9 cellular contexts compared by ENCODE assay signal in the genomic region with DNA sequence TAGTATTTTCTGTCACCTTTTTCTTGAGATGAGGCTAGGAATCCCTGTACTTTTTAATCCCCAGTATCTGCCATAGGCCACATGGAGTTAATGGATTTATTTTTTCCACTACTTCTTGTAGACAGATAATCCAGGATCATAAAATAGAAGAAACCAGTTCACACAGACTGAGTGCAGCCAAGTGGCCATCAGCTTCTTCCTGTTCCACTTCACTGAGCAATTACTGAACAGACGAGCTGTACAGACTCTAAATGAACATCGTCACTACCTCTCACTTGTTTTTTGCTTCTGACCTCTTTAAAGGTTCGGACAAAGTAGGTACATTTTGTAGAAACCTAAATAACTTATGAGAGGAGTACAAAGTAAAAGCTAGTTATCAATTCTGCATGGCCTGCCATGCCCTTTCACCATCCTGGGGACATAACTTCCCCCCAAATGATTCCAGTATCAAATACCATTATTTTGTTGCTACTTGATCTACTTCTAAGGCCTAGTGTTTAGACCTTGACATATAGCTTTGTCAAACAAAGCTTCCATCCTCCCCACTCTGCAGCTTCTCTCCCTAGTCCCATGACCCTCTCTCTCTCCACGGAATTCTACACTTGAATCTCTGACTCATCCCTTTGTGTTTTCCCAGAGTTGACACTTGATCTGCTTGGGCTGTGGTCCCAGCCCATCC. TPM values are rescaled to one million over a fixed set of nuclear protein-coding genes. Genes with fewer than 3 reads are reported as not detected.
DNase-seq lines count a peak whose midpoint lies in the region; ATAC-seq and TF ChIP-seq lines count a peak whose summit lies in the region.
"Had no signal": no experiment of that assay in that cellular context is flagged by ENCODE, and none has a peak within 500 bp of the region (broad histone marks: within the 10 kb centered on the region; RNA-seq: fewer than 3 reads in every experiment).

No MANE protein-coding gene starts in this region.

- H3K9me3 Mint-ChIP-seq in stimulated activated memory B cell treated with anti-CD40 and anti-IgM and Interleukin-4, amounts not matched to agents 10 μg/mL and 1 μg/mL and 100 μg/mL, for 72 hours, result no peaks in the 10 kb centered on the region
- H3K9me3 Mint-ChIP-seq in immature natural killer cell, result no peaks in the 10 kb centered on the region

- H3K36me3 Mint-ChIP-seq in stimulated activated memory B cell treated with anti-CD40 and anti-IgM and Interleukin-4, amounts not matched to agents 10 μg/mL and 1 μg/mL and 100 μg/mL, for 72 hours, result no peaks in the 10 kb centered on the region
- no peaks in the 10 kb centered on the region for H3K36me3 Mint-ChIP-seq in immature natural killer cell

- TF ChIP-seq CTCF in fibroblast of mammary gland (conservative IDR thresholded peaks at IDR 0.05; ENCODE audit: control insufficient read depth, insufficient read depth, low read depth, low read length), result no peak

- H3K27ac Mint-ChIP-seq in stimulated activated memory B cell treated with anti-CD40 and anti-IgM and Interleukin-4, amounts not matched to agents 10 μg/mL and 1 μg/mL and 100 μg/mL, for 72 hours, result peak overlapping the region; percentile 61
- H3K27ac Mint-ChIP-seq in immature natural killer cell, result peak overlapping the region in 1 of 6 donors; percentile 7

- H3K4me3 Mint-ChIP-seq in stimulated activated memory B cell treated with anti-CD40 and anti-IgM and Interleukin-4, amounts not matched to agents 10 μg/mL and 1 μg/mL and 100 μg/mL, for 72 hours, result no peak overlapping the region
- H3K4me3 Mint-ChIP-seq in immature natural killer cell, result no peak overlapping the region

- no peak overlapping the region for H3K4me3 ChIP-seq in fibroblast of mammary gland (ENCODE audit: control insufficient read depth, low read depth, low read length)

- peak; percentile 46 for ATAC-seq in stimulated activated memory B cell treated with anti-CD40 and anti-IgM and Interleukin-4, amounts not matched to agents 10 μg/mL and 1 μg/mL and 100 μg/mL, for 72 hours
- ATAC-seq in HG02973 (IDR thresholded peaks at IDR 0.05; ENCODE audit: unreplicated experiment), result no peak

- H3K27me3 Mint-ChIP-seq in stimulated activated memory B cell treated with anti-CD40 and anti-IgM and Interleukin-4, amounts not matched to agents 10 μg/mL and 1 μg/mL and 100 μg/mL, for 72 hours, result no peaks in the 10 kb centered on the region
- H3K27me3 Mint-ChIP-seq in immature natural killer cell (ENCODE audit: low read depth in 3 of 3), result peaks cover 2 to 10% (median 4%) of the 10 kb centered on the region in 3 donors

- DNase-seq in NCI-H1417 (lab: John Stamatoyannopoulos, UW), result peak in 2 of 3 experiments; percentile 32 to 42
- no peak for DNase-seq in NCI-H1417 treated with DMSO at 0.1 percent for 48 hours (lab: John Stamatoyannopoulos, UW)
- DNase-seq in NCI-H510A (lab: John Stamatoyannopoulos, UW), result peak; percentile 29
- DNase-seq in fibroblast of mammary gland (ENCODE audit: low read depth), result peak; percentile 94
- no peak for DNase-seq in stimulated activated CD4-positive, alpha-beta T cell treated with anti-CD3 and anti-CD28 coated beads, Interleukin-4, amount 100 ng/mL, for 1 hour
- no peak for DNase-seq in immature natural killer cell
- DNase-seq: amygdala had no signal

- peaks cover 21% of the 10 kb centered on the region for H3K4me1 Mint-ChIP-seq in stimulated activated memory B cell treated with anti-CD40 and anti-IgM and Interleukin-4, amounts not matched to agents 10 μg/mL and 1 μg/mL and 100 μg/mL, for 72 hours
- peaks cover 21 to 22% of the 10 kb centered on the region in 2 donors for H3K4me1 Mint-ChIP-seq in immature natural killer cell

RNA-seq across cellular contexts. Expression of gene ARHGAP18, which starts 34.4 kb away (rescaled TPM):
- polyA plus RNA-seq in immature natural killer cell, result 1 to 10 TPM; 4.2 to 9.9 (median 6.7) TPM

Comparison
In these comparisons a context has a peak if more than half of its experiments do, and no peak if none do; other contexts are left out.
1. DNase-seq: peak in NCI-H1417 (2 of 3), NCI-H510A (single experiment) and fibroblast of mammary gland (single experiment); none in NCI-H1417 treated with DMSO at 0.1 percent for 48 hours (single experiment), stimulated activated CD4-positive, alpha-beta T cell treated with anti-CD3 and anti-CD28 coated beads, Interleukin-4, amount 100 ng/mL, for 1 hour (single experiment) and immature natural killer cell (0 of 3).